Comparison of ENCODE assay signal across 9 cellular contexts in genomic region chrX:74420194-74421035, GRCh38. TPM values are rescaled to one million over a fixed set of nuclear protein-coding genes. Genes with fewer than 3 reads are reported as not detected.
DNase-seq lines count a peak whose midpoint lies in the region; ATAC-seq and TF ChIP-seq lines count a peak whose summit lies in the region.
"Had no signal": no experiment of that assay in that cellular context is flagged by ENCODE, and none has a peak within 500 bp of the region (broad histone marks: within the 10 kb centered on the region; RNA-seq: fewer than 3 reads in every experiment).

No MANE protein-coding gene starts in this region.

- peak overlapping the region; percentile 79 for H3K4me3 Mint-ChIP-seq in activated T-helper 17 cell treated with anti-CD3 and anti-CD28 coated beads, Interleukin-2, amount 50 U/mL, for 72 hours

- peak overlapping the region; percentile 67 for H3K27ac Mint-ChIP-seq in activated T-helper 17 cell treated with anti-CD3 and anti-CD28 coated beads, Interleukin-2, amount 50 U/mL, for 72 hours

- intact Hi-C loops in upper lobe of right lung (cut with DNase I) = no loop called here

- peaks cover 4% of the 10 kb centered on the region for H3K4me1 Mint-ChIP-seq in activated T-helper 17 cell treated with anti-CD3 and anti-CD28 coated beads, Interleukin-2, amount 50 U/mL, for 72 hours

- H3K9ac ChIP-seq in BLaER1 treated with 17β-estradiol and CSF1 and Interleukin-3, amounts not matched to agents 10 nM and 100 nM = peak overlapping the region; percentile 77 to 87 (median 83)
- H3K9ac ChIP-seq in KMS-11 = peak overlapping the region; percentile 49; the same call in 1 of the 2 replicates

- H3K27me3 ChIP-seq in BLaER1 treated with 17β-estradiol and CSF1 and Interleukin-3, amounts not matched to agents 10 nM and 100 nM = peaks cover 7 to 45% (median 40%) of the 10 kb centered on the region in 11 experiments; a peak in 18 of 22 replicates
- no peaks in the 10 kb centered on the region for H3K27me3 ChIP-seq in KMS-11 (ENCODE audit: insufficient read depth, low read depth)
- H3K27me3 ChIP-seq in muscle layer of duodenum (ENCODE audit: low read depth, low read length) = no peaks in the 10 kb centered on the region
- H3K27me3 ChIP-seq in upper lobe of right lung = no peaks in the 10 kb centered on the region

- H3K27ac ChIP-seq in BLaER1 treated with 17β-estradiol and CSF1 and Interleukin-3, amounts not matched to agents 10 nM and 100 nM = peak overlapping the region; percentile 41 to 87 (median 83); a peak in 21 of 22 replicates
- H3K27ac ChIP-seq in KMS-11 (no peak overlapping the region), muscle layer of duodenum (ENCODE audit: low read length) (peak overlapping the region; percentile 69), upper lobe of right lung (peak overlapping the region; percentile 80)
- H3K27ac ChIP-seq: HL-60 had no signal

- peak overlapping the region; percentile 76 to 90 (median 83) for H3K4me2 ChIP-seq in BLaER1 treated with 17β-estradiol and CSF1 and Interleukin-3, amounts not matched to agents 10 nM and 100 nM
- peak overlapping the region; percentile 60 for H3K4me2 ChIP-seq in KMS-11

- no peaks in the 10 kb centered on the region for H3K36me3 ChIP-seq in BLaER1 treated with 17β-estradiol and CSF1 and Interleukin-3, amounts not matched to agents 10 nM and 100 nM
- H3K36me3 ChIP-seq in KMS-11 (ENCODE audit: insufficient read depth) (no peaks in the 10 kb centered on the region), muscle layer of duodenum (ENCODE audit: control insufficient read depth in 1 of 2, insufficient read depth in 2 of 2, low read length in 2 of 2) (no peaks in the 10 kb centered on the region), upper lobe of right lung (no peaks in the 10 kb centered on the region)

- H3K4me1 ChIP-seq in BLaER1 treated with 17β-estradiol and CSF1 and Interleukin-3, amounts not matched to agents 10 nM and 100 nM = peaks cover 0 to 27% (median 19%) of the 10 kb centered on the region in 10 experiments; a peak in 18 of 20 replicates
- H3K4me1 ChIP-seq in KMS-11 (ENCODE audit: low read depth, poor library complexity, severe bottlenecking) = no peaks in the 10 kb centered on the region
- peaks cover 0 to 3% of the 10 kb centered on the region in 2 donors for H3K4me1 ChIP-seq in muscle layer of duodenum (ENCODE audit: control insufficient read depth in 1 of 2, insufficient read depth in 2 of 2, low read length in 2 of 2)
- no peaks in the 10 kb centered on the region for H3K4me1 ChIP-seq in upper lobe of right lung

- no peak for TF ChIP-seq CTCF in KMS-11 (conservative IDR thresholded peaks at IDR 0.05; ENCODE audit: low read depth, low read length)
- TF ChIP-seq CTCF in upper lobe of right lung (IDR thresholded peaks at IDR 0.05) = no peak

- no peaks in the 10 kb centered on the region for H3K9me3 Mint-ChIP-seq in activated T-helper 17 cell treated with anti-CD3 and anti-CD28 coated beads, Interleukin-2, amount 50 U/mL, for 72 hours

- no peaks in the 10 kb centered on the region for H3K79me2 ChIP-seq in KMS-11 (ENCODE audit: insufficient read depth, low read depth)

- H2AFZ ChIP-seq in KMS-11 (ENCODE audit: low read depth) = peak overlapping the region; percentile 81

- DNase-seq in fibroblast of peridontal ligament (ENCODE audit: extremely low read depth) (peak; percentile 61), upper lobe of right lung (peak; percentile 79)
- DNase-seq in NK-92 treated with Interleukin-12 subunit alpha and Interleukin-12 subunit beta, amount 100 ng/mL, for 24 hours (lab: John Stamatoyannopoulos, UW) = no peak

- ATAC-seq in activated T-helper 17 cell treated with anti-CD3 and anti-CD28 coated beads, Interleukin-2, amount 50 U/mL, for 72 hours (replicated peaks) = peak; percentile 53
- peak; percentile 88 for ATAC-seq in upper lobe of right lung
- ATAC-seq in HG02571 (IDR thresholded peaks at IDR 0.05; ENCODE audit: unreplicated experiment) = no peak

- H3K36me3 Mint-ChIP-seq in activated T-helper 17 cell treated with anti-CD3 and anti-CD28 coated beads, Interleukin-2, amount 50 U/mL, for 72 hours (ENCODE audit: low read depth) = no peaks in the 10 kb centered on the region

- H3K4me3 ChIP-seq in BLaER1 treated with 17β-estradiol and CSF1 and Interleukin-3, amounts not matched to agents 10 nM and 100 nM = peak overlapping the region; percentile 57 to 77 (median 68)
- H3K4me3 ChIP-seq in KMS-11 (IDR thresholded peaks at IDR 0.05; ENCODE audit: insufficient read depth, low read depth, low read length) (peak overlapping the region; percentile 32), muscle layer of duodenum (ENCODE audit: low read depth in 1 of 2, low read length in 2 of 2) (peak overlapping the region; percentile 55 to 66), upper lobe of right lung (peak overlapping the region; percentile 49)

- H3K27me3 Mint-ChIP-seq in activated T-helper 17 cell treated with anti-CD3 and anti-CD28 coated beads, Interleukin-2, amount 50 U/mL, for 72 hours = peaks cover 10% of the 10 kb centered on the region

- no peaks in the 10 kb centered on the region for H4K20me1 ChIP-seq in BLaER1 treated with 17β-estradiol and CSF1 and Interleukin-3, amounts not matched to agents 10 nM and 100 nM
- H4K20me1 ChIP-seq in KMS-11 (ENCODE audit: insufficient read depth) = no peaks in the 10 kb centered on the region

- peaks cover 0 to 30% (median 10%) of the 10 kb centered on the region in 11 experiments; a peak in 14 of 22 replicates for H3K9me3 ChIP-seq in BLaER1 treated with 17β-estradiol and CSF1 and Interleukin-3, amounts not matched to agents 10 nM and 100 nM (replicated peaks in 1 of 11)
- H3K9me3 ChIP-seq in muscle layer of duodenum (ENCODE audit: control insufficient read depth in 1 of 2, low read length in 2 of 2) (no peaks in the 10 kb centered on the region), upper lobe of right lung (no peaks in the 10 kb centered on the region)

RNA-seq across cellular contexts. Expression of gene SLC16A2, which starts 0.9 kb away (rescaled TPM):
- total RNA-seq in activated T-helper 17 cell treated with anti-CD3 and anti-CD28 coated beads, Interleukin-2, amount 50 U/mL, for 72 hours = 1 to 10 TPM in 1 of 2 donors, under 1 TPM in 1; 0.11 to 1.5 TPM
- total RNA-seq in upper lobe of right lung = 8.1 TPM
